Comparison of ENCODE assay signal across 8 cellular contexts in the genomic region with DNA sequence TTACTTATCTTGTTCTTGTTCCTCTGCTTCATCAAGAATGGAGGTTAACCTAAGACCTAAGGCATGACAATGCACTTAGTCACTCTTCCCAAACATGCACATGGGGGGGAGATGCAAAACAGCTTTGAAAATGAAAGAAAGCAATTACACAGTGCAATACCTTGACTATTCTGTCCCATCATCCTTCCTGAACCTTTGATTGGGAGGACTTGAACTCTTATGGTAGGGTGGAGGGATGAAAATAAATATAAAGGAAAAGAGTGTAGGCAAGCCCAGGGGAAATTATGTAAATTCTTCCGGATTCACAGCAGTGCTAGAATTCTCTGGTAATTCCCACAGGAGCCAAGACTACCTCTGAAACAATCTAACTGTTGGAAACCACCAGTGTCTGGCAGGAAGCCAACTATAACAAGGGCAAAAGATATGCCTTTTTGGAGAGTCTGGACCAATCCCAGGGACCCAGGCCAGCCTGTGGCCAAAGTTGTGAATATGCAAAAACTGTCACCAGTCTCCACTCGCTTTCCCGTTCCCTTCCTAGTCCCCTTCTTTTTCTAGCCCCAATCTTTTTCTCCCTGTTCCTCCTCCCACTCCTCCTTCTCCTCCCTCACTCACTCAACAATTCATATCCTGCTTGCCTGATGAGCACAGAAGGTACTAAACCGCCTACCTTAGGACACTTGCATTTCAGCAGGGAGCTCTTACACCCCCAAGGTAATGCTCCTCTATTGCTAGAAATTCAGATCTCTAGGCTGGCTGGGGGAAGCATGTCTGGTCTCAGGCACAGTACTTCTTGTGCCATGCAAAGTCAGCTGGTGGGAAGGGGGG. TPM values are rescaled to one million over a fixed set of nuclear protein-coding genes. Genes with fewer than 3 reads are reported as not detected.
DNase-seq lines count a peak whose midpoint lies in the region; ATAC-seq and TF ChIP-seq lines count a peak whose summit lies in the region.

No MANE protein-coding gene starts in this region.

- peaks cover 27% of the 10 kb centered on the region for H3K27me3 Mint-ChIP-seq in activated T-cell treated with anti-CD3 and anti-CD28 coated beads, Interleukin-2, amount 50 U/mL, for 24 hours
- peaks cover 12% of the 10 kb centered on the region for H3K27me3 Mint-ChIP-seq in stimulated activated naive CD8-positive, alpha-beta T cell treated with anti-CD3 and anti-CD28 coated beads, Interleukin-15, Interleukin-2, amounts not matched to agents 100 ng/mL and 50 ng/mL, for 24 hours

- H3K27ac Mint-ChIP-seq in activated T-cell treated with anti-CD3 and anti-CD28 coated beads, Interleukin-2, amount 50 U/mL, for 24 hours = peak overlapping the region; percentile 80
- H3K27ac Mint-ChIP-seq in stimulated activated naive CD8-positive, alpha-beta T cell treated with anti-CD3 and anti-CD28 coated beads, Interleukin-15, Interleukin-2, amounts not matched to agents 100 ng/mL and 50 ng/mL, for 24 hours = peak overlapping the region; percentile 28

- peaks cover 3% of the 10 kb centered on the region for H3K36me3 Mint-ChIP-seq in activated T-cell treated with anti-CD3 and anti-CD28 coated beads, Interleukin-2, amount 50 U/mL, for 24 hours (ENCODE audit: low read depth)
- no peaks in the 10 kb centered on the region for H3K36me3 Mint-ChIP-seq in stimulated activated naive CD8-positive, alpha-beta T cell treated with anti-CD3 and anti-CD28 coated beads, Interleukin-15, Interleukin-2, amounts not matched to agents 100 ng/mL and 50 ng/mL, for 24 hours (ENCODE audit: low read depth)

- no peak for DNase-seq in activated T-cell treated with anti-CD3 and anti-CD28 coated beads, Interleukin-2, amount 50 U/mL, for 24 hours
- DNase-seq in activated T-cell treated with anti-CD3 and anti-CD28 coated beads for 4 hours (no peak), RWPE2 (ENCODE audit: low spot score) (no peak), fibroblast of pulmonary artery (ENCODE audit: low read depth) (peak; percentile 96), SK-N-DZ (ENCODE audit: low spot score) (no peak), NOMO-1 treated with DMSO at 0.1 percent for 48 hours (lab: John Stamatoyannopoulos, UW; ENCODE audit: unreplicated experiment) (no peak)

- H3K4me3 ChIP-seq in RWPE2 (ENCODE audit: severe bottlenecking) (no peak overlapping the region), fibroblast of pulmonary artery (replicated peaks; ENCODE audit: low read depth, low read length) (peak overlapping the region; percentile 36)

- ATAC-seq in HG02623 (IDR thresholded peaks at IDR 0.05; ENCODE audit: unreplicated experiment) = peak; percentile 28
- peak; percentile 65 for ATAC-seq in RWPE2 (ENCODE audit: low read depth)

- TF ChIP-seq CTCF in RWPE2 (IDR thresholded peaks at IDR 0.05; ENCODE audit: poor library complexity, severe bottlenecking) (no peak), fibroblast of pulmonary artery (IDR thresholded peaks at IDR 0.05; ENCODE audit: low read length, missing control alignments) (no peak)

- peaks cover 44% of the 10 kb centered on the region for H3K4me1 Mint-ChIP-seq in activated T-cell treated with anti-CD3 and anti-CD28 coated beads, Interleukin-2, amount 50 U/mL, for 24 hours (ENCODE audit: low read depth)
- peaks cover 42% of the 10 kb centered on the region for H3K4me1 Mint-ChIP-seq in stimulated activated naive CD8-positive, alpha-beta T cell treated with anti-CD3 and anti-CD28 coated beads, Interleukin-15, Interleukin-2, amounts not matched to agents 100 ng/mL and 50 ng/mL, for 24 hours (ENCODE audit: low read depth)

- no peaks in the 10 kb centered on the region for H3K9me3 ChIP-seq in RWPE2 (ENCODE audit: severe bottlenecking)

- H3K36me3 ChIP-seq in RWPE2 (ENCODE audit: low read depth) = no peaks in the 10 kb centered on the region; the same call in 1 of the 2 replicates

- peaks cover 14% of the 10 kb centered on the region for H3K4me1 ChIP-seq in RWPE2 (ENCODE audit: insufficient read depth, poor library complexity, severe bottlenecking)

- H3K27me3 ChIP-seq in RWPE2 (ENCODE audit: insufficient read depth, poor library complexity, severe bottlenecking) = no peaks in the 10 kb centered on the region

- peak overlapping the region; percentile 35 for H3K27ac ChIP-seq in RWPE2 (ENCODE audit: poor library complexity, severe bottlenecking)

- H3K4me3 Mint-ChIP-seq in activated T-cell treated with anti-CD3 and anti-CD28 coated beads, Interleukin-2, amount 50 U/mL, for 24 hours = peak overlapping the region; percentile 9
- H3K4me3 Mint-ChIP-seq in stimulated activated naive CD8-positive, alpha-beta T cell treated with anti-CD3 and anti-CD28 coated beads, Interleukin-15, Interleukin-2, amounts not matched to agents 100 ng/mL and 50 ng/mL, for 24 hours = peak overlapping the region; percentile 32

- no peaks in the 10 kb centered on the region for H3K9me3 Mint-ChIP-seq in activated T-cell treated with anti-CD3 and anti-CD28 coated beads, Interleukin-2, amount 50 U/mL, for 24 hours
- no peaks in the 10 kb centered on the region for H3K9me3 Mint-ChIP-seq in stimulated activated naive CD8-positive, alpha-beta T cell treated with anti-CD3 and anti-CD28 coated beads, Interleukin-15, Interleukin-2, amounts not matched to agents 100 ng/mL and 50 ng/mL, for 24 hours

RNA-seq across cellular contexts. Expression of a gene that starts 2.5 kb away (rescaled TPM):
- 58.6 and 69.5 TPM in 2 replicates for polyA plus RNA-seq in SK-N-DZ (2014; cell fraction: cytosol; rRNA removed)
- 31.5 and 44.8 TPM in 2 replicates for polyA plus RNA-seq in SK-N-DZ (2014; cell fraction: nucleus; rRNA removed)
